In the genomic region with DNA sequence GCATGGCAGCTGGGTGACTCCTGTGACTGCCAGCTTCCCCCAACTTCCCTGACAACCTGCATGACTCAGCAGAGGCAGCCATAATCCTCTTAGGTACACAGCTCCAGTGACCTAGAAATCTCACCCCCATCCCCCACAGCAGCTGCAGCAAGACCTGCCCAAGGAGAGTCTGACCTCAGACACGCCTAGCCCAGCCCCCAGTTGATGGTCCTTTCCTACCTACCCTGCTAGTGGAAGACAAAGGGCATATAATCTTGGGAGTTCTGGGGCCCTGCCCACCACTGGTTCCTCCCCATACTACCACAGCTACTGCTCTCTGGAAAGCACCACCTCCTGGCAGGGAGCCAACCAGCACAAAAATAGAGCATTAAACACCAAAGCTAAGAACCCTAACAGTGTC, we compare ENCODE assay signal across 1 cellular context.
A peak's percentile ranks its signal among the peaks of the same experiment; 100 is the strongest.
TF ChIP-seq lines count a peak whose summit lies in the region.

No MANE protein-coding gene starts in this region.

TF ChIP-seq in HepG2, 621 proteins besides CTCF, POLR2A, EP300 and RAD21:
- TF ChIP-seq, protein P1, sequence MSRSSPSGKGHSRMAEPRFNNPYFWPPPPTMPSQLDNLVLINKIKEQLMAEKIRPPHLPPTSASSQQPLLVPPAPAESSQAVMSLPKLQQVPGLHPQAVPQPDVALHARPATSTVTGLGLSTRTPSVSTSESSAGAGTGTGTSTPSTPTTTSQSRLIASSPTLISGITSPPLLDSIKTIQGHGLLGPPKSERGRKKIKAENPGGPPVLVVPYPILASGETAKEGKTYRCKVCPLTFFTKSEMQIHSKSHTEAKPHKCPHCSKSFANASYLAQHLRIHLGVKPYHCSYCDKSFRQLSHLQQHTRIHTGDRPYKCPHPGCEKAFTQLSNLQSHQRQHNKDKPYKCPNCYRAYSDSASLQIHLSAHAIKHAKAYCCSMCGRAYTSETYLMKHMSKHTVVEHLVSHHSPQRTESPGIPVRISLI (CRISPR knock-in tag; IDR thresholded peaks at IDR 0.05; ENCODE audit: borderline replicate concordance) = no peak
- TF ChIP-seq MEF2D (CRISPR knock-in tag; IDR thresholded peaks at IDR 0.05) (no peak), MAFK (conservative IDR thresholded peaks at IDR 0.05 in 1 of 2, IDR thresholded peaks at IDR 0.05 in 1 of 2; ENCODE audit: low read length in 2 of 2) (0 out of 4 replicates have a peak, but pooled peaks of 1 of the 2 experiments have one; percentile 0), PHF21A (CRISPR knock-in tag; IDR thresholded peaks at IDR 0.05) (no peak), NFE2 (CRISPR knock-in tag; IDR thresholded peaks at IDR 0.05) (peak; percentile 43; the same call in 1 of the 2 replicates), FOSL2 (CRISPR knock-in tag; IDR thresholded peaks at IDR 0.05) (peak; percentile 74), SETDB1 (CRISPR knock-in tag; IDR thresholded peaks at IDR 0.05; ENCODE audit: borderline replicate concordance) (no peak), ZSCAN31 (CRISPR knock-in tag; IDR thresholded peaks at IDR 0.05; ENCODE audit: low read depth) (no peak), ETV6 (CRISPR knock-in tag; conservative IDR thresholded peaks at IDR 0.05) (no peak), NFE2L2 (IDR thresholded peaks at IDR 0.05; ENCODE audit: low read length) (peak; percentile 79), ZNF619 (CRISPR knock-in tag; IDR thresholded peaks at IDR 0.05) (no peak), FOXA1 (IDR thresholded peaks at IDR 0.05) (no peak), FOXA1 (CRISPR knock-in tag; IDR thresholded peaks at IDR 0.05) (peak; percentile 35; the same call in 1 of the 2 replicates), ZNF333 (CRISPR knock-in tag; IDR thresholded peaks at IDR 0.05; ENCODE audit: borderline replicate concordance) (no peak), KAT8 (CRISPR knock-in tag; IDR thresholded peaks at IDR 0.05) (no peak), YY1 (IDR thresholded peaks at IDR 0.05; ENCODE audit: insufficient read depth, insufficient replicate concordance, low read depth, low read length) (no peak)
- TF ChIP-seq, protein P2, sequence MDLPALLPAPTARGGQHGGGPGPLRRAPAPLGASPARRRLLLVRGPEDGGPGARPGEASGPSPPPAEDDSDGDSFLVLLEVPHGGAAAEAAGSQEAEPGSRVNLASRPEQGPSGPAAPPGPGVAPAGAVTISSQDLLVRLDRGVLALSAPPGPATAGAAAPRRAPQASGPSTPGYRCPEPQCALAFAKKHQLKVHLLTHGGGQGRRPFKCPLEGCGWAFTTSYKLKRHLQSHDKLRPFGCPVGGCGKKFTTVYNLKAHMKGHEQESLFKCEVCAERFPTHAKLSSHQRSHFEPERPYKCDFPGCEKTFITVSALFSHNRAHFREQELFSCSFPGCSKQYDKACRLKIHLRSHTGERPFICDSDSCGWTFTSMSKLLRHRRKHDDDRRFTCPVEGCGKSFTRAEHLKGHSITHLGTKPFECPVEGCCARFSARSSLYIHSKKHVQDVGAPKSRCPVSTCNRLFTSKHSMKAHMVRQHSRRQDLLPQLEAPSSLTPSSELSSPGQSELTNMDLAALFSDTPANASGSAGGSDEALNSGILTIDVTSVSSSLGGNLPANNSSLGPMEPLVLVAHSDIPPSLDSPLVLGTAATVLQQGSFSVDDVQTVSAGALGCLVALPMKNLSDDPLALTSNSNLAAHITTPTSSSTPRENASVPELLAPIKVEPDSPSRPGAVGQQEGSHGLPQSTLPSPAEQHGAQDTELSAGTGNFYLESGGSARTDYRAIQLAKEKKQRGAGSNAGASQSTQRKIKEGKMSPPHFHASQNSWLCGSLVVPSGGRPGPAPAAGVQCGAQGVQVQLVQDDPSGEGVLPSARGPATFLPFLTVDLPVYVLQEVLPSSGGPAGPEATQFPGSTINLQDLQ (CRISPR knock-in tag; IDR thresholded peaks at IDR 0.05) = no peak
- TF ChIP-seq, protein P3, sequence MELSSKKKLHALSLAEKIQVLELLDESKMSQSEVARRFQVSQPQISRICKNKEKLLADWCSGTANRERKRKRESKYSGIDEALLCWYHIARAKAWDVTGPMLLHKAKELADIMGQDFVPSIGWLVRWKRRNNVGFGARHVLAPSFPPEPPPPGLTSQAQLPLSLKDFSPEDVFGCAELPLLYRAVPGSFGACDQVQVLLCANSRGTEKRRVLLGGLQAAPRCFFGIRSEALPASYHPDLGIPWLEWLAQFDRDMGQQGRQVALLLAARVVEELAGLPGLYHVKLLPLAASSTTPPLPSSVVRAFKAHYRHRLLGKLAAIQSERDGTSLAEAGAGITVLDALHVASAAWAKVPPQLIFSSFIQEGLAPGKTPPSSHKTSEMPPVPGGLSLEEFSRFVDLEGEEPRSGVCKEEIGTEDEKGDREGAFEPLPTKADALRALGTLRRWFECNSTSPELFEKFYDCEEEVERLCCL (CRISPR knock-in tag; IDR thresholded peaks at IDR 0.05; ENCODE audit: borderline replicate concordance) = no peak
- TF ChIP-seq, protein P4, sequence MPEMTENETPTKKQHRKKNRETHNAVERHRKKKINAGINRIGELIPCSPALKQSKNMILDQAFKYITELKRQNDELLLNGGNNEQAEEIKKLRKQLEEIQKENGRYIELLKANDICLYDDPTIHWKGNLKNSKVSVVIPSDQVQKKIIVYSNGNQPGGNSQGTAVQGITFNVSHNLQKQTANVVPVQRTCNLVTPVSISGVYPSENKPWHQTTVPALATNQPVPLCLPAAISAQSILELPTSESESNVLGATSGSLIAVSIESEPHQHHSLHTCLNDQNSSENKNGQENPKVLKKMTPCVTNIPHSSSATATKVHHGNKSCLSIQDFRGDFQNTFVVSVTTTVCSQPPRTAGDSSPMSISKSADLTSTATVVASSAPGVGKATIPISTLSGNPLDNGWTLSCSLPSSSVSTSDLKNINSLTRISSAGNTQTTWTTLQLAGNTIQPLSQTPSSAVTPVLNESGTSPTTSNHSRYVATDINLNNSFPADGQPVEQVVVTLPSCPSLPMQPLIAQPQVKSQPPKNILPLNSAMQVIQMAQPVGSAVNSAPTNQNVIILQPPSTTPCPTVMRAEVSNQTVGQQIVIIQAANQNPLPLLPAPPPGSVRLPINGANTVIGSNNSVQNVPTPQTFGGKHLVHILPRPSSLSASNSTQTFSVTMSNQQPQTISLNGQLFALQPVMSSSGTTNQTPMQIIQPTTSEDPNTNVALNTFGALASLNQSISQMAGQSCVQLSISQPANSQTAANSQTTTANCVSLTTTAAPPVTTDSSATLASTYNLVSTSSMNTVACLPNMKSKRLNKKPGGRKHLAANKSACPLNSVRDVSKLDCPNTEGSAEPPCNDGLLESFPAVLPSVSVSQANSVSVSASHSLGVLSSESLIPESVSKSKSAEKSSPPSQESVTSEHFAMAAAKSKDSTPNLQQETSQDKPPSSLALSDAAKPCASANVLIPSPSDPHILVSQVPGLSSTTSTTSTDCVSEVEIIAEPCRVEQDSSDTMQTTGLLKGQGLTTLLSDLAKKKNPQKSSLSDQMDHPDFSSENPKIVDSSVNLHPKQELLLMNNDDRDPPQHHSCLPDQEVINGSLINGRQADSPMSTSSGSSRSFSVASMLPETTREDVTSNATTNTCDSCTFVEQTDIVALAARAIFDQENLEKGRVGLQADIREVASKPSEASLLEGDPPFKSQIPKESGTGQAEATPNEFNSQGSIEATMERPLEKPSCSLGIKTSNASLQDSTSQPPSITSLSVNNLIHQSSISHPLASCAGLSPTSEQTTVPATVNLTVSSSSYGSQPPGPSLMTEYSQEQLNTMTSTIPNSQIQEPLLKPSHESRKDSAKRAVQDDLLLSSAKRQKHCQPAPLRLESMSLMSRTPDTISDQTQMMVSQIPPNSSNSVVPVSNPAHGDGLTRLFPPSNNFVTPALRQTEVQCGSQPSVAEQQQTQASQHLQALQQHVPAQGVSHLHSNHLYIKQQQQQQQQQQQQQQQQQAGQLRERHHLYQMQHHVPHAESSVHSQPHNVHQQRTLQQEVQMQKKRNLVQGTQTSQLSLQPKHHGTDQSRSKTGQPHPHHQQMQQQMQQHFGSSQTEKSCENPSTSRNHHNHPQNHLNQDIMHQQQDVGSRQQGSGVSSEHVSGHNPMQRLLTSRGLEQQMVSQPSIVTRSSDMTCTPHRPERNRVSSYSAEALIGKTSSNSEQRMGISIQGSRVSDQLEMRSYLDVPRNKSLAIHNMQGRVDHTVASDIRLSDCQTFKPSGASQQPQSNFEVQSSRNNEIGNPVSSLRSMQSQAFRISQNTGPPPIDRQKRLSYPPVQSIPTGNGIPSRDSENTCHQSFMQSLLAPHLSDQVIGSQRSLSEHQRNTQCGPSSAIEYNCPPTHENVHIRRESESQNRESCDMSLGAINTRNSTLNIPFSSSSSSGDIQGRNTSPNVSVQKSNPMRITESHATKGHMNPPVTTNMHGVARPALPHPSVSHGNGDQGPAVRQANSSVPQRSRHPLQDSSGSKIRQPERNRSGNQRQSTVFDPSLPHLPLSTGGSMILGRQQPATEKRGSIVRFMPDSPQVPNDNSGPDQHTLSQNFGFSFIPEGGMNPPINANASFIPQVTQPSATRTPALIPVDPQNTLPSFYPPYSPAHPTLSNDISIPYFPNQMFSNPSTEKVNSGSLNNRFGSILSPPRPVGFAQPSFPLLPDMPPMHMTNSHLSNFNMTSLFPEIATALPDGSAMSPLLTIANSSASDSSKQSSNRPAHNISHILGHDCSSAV (CRISPR knock-in tag; IDR thresholded peaks at IDR 0.05; ENCODE audit: borderline replicate concordance) = no peak
- TF ChIP-seq, protein P5, sequence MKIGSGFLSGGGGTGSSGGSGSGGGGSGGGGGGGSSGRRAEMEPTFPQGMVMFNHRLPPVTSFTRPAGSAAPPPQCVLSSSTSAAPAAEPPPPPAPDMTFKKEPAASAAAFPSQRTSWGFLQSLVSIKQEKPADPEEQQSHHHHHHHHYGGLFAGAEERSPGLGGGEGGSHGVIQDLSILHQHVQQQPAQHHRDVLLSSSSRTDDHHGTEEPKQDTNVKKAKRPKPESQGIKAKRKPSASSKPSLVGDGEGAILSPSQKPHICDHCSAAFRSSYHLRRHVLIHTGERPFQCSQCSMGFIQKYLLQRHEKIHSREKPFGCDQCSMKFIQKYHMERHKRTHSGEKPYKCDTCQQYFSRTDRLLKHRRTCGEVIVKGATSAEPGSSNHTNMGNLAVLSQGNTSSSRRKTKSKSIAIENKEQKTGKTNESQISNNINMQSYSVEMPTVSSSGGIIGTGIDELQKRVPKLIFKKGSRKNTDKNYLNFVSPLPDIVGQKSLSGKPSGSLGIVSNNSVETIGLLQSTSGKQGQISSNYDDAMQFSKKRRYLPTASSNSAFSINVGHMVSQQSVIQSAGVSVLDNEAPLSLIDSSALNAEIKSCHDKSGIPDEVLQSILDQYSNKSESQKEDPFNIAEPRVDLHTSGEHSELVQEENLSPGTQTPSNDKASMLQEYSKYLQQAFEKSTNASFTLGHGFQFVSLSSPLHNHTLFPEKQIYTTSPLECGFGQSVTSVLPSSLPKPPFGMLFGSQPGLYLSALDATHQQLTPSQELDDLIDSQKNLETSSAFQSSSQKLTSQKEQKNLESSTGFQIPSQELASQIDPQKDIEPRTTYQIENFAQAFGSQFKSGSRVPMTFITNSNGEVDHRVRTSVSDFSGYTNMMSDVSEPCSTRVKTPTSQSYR (CRISPR knock-in tag; IDR thresholded peaks at IDR 0.05; ENCODE audit: borderline replicate concordance) = peak; percentile 86
